8 cellular contexts compared by ENCODE assay signal in the genomic region with DNA sequence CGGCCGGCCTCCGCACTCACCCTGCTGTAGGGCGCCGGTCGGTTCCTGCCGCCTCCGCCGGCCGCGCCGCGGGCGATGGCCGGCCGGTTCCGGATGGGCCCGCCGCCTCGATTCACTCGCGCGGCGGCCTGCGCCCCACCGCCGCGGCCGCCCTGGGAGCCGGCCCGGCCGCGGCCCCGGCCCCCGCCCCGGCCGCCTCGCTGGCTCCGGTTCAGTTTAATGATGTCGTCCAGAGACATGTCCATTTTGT. TPM values are rescaled to one million over a fixed set of nuclear protein-coding genes. Genes with fewer than 3 reads are reported as not detected.
DNase-seq lines count a peak whose midpoint lies in the region; ATAC-seq, FAIRE-seq and TF ChIP-seq lines count a peak whose summit lies in the region.

No MANE protein-coding gene starts in this region.

- TF ChIP-seq POLR2A in GM12892 (IDR thresholded peaks at IDR 0.05; ENCODE audit: low read depth, low read length): no peak

- peak; percentile 23 for ATAC-seq in HG02884 (IDR thresholded peaks at IDR 0.05; ENCODE audit: unreplicated experiment)

- H3K27me3 ChIP-seq in BLaER1 (no peaks in the 10 kb centered on the region), muscle layer of colon (ENCODE audit: control insufficient read depth in 1 of 2, insufficient read depth in 2 of 2, low read length in 2 of 2) (no peaks in the 10 kb centered on the region)

- H3K4me3 ChIP-seq in BLaER1 (peak overlapping the region; percentile 97), astrocyte of the spinal cord (ENCODE audit: low read depth, low read length) (peak overlapping the region; percentile 67), muscle layer of colon (ENCODE audit: low read depth in 1 of 2, low read length in 2 of 2) (peak overlapping the region in 1 of 2 donors; percentile 89)

- H3K9ac ChIP-seq in BLaER1: peak overlapping the region; percentile 98
- H3K9ac ChIP-seq in muscle layer of colon (ENCODE audit: low read length): no peak overlapping the region

- H3K27ac ChIP-seq in BLaER1 (peak overlapping the region; percentile 98), muscle layer of colon (ENCODE audit: low read depth, low read length) (peak overlapping the region; percentile 61)

- H3K4me1 ChIP-seq in BLaER1: peaks cover 43% of the 10 kb centered on the region
- H3K4me1 ChIP-seq in muscle layer of colon (ENCODE audit: insufficient read depth, low read length): peaks cover 20% of the 10 kb centered on the region

- H4K20me1 ChIP-seq in BLaER1: peaks cover 55% of the 10 kb centered on the region

- H3K36me3 ChIP-seq in BLaER1 (peaks cover 65% of the 10 kb centered on the region), muscle layer of colon (ENCODE audit: insufficient read depth, low read length) (peaks cover 57% of the 10 kb centered on the region)

- in situ Hi-C loops in astrocyte of the spinal cord (cut with HindIII; ENCODE audit: low sequenced_read_pairs): no loop called here

- H3K4me2 ChIP-seq in BLaER1: no peak overlapping the region

- DNase-seq in astrocyte of the spinal cord (ENCODE audit: low read depth, low spot score) (no peak), NCI-H69 (lab: John Stamatoyannopoulos, UW) (no peak), SKM-1 (lab: John Stamatoyannopoulos, UW; ENCODE audit: unreplicated experiment) (no peak), GM12892 (ENCODE audit: insufficient read length) (no peak), COLO829 (ENCODE audit: low spot score) (no peak)

- TF ChIP-seq CTCF in astrocyte of the spinal cord (IDR thresholded peaks at IDR 0.05; ENCODE audit: low read depth, low read length): no peak

- FAIRE-seq in GM12892 (lab: Jason Lieb, UNC): no peak

- no peaks in the 10 kb centered on the region for H3K9me3 ChIP-seq in BLaER1
- no peaks in the 10 kb centered on the region for H3K9me3 ChIP-seq in muscle layer of colon (ENCODE audit: low read length)

RNA-seq across cellular contexts. Expression of a gene that starts 0.2 kb away (rescaled TPM):
- polyA plus RNA-seq in GM12892 (2012; ENCODE audit: missing spikeins): 77.6 TPM

RNA-seq across cellular contexts. Expression of a gene that starts 0.3 kb away (rescaled TPM):
- 116 TPM for polyA plus RNA-seq in GM12892 (2012; ENCODE audit: missing spikeins)

RNA-seq across cellular contexts. Expression of a gene that starts 10.8 kb away (rescaled TPM):
- polyA plus RNA-seq in GM12892 (2012; ENCODE audit: missing spikeins): 0.66 TPM

RNA-seq across cellular contexts. Expression of a gene that starts 20.0 kb away (rescaled TPM):
- 22.9 TPM for polyA plus RNA-seq in GM12892 (2012; ENCODE audit: missing spikeins)

RNA-seq across cellular contexts. Expression of a gene that starts 20.1 kb away (rescaled TPM):
- polyA plus RNA-seq in GM12892 (2012; ENCODE audit: missing spikeins): 97.5 TPM
